In genomic region chr13:75101348-75101747, GRCh38 we compare ENCODE assay signal across 20 cellular contexts.
"Had no signal": no experiment of that assay in that cellular context is flagged by ENCODE, and none has a peak within 500 bp of the region (broad histone marks: within the 10 kb centered on the region; RNA-seq: fewer than 3 reads in every experiment).

No MANE protein-coding gene starts in this region.

- H3K9ac ChIP-seq: KMS-11, SK-N-SH had no signal

- H3K9me3 ChIP-seq: SK-N-SH had no signal

- H3K4me2 ChIP-seq: KMS-11, SK-N-SH had no signal

- DNase-seq: Kasumi-1, MM.1S, NCI-H1092 treated with DMSO at 0.1 percent for 48 hours, NCI-H1436, NCI-H187, NCI-H2029, NCI-H2081 treated with DMSO at 0.1 percent for 48 hours, NCI-H2171, NCI-H226, NCI-H446, NCI-H510A, NCI-H524 treated with DMSO at 0.1 percent for 48 hours, NCI-H69, NCI-H774, PC-3, SHP77, SK-N-SH had no signal

- ATAC-seq: Panc1, PC-3 had no signal

- H3K27ac ChIP-seq: KMS-11, RWPE1 had no signal
